Comparison of ENCODE assay signal across 22 cellular contexts in genomic region chr1:156876281-156876680, GRCh38. TPM values are rescaled to one million over a fixed set of nuclear protein-coding genes. Genes with fewer than 3 reads are reported as not detected.
DNase-seq lines count a peak whose midpoint lies in the region; FAIRE-seq and TF ChIP-seq lines count a peak whose summit lies in the region.
"Had no signal": no experiment of that assay in that cellular context is flagged by ENCODE, and none has a peak within 500 bp of the region (broad histone marks: within the 10 kb centered on the region; RNA-seq: fewer than 3 reads in every experiment).

No MANE protein-coding gene starts in this region.

- FAIRE-seq in HTR-8/SVneo (lab: Jason Lieb, UNC): no peak

- H3K27me3 ChIP-seq in cardiac muscle cell (peaks cover 4% of the 10 kb centered on the region), right atrium auricular region (no peaks in the 10 kb centered on the region)

- peaks cover 14% of the 10 kb centered on the region for H3K4me1 Mint-ChIP-seq in type B pancreatic cell (ENCODE audit: unreplicated experiment)
- H3K4me1 Mint-ChIP-seq: IgD-negative memory B cell; naive thymus-derived CD4-positive, alpha-beta T cell had no signal

- H3K27ac ChIP-seq in cardiac muscle cell (no peak overlapping the region), right atrium auricular region (no peak overlapping the region)
- H3K27ac ChIP-seq: epithelial cell of prostate, psoas muscle, SJCRH30 had no signal

- peak; percentile 20 for TF ChIP-seq CTCF in cardiac muscle cell (IDR thresholded peaks at IDR 0.05; ENCODE audit: low read depth, low read length)
- TF ChIP-seq CTCF in right atrium auricular region (IDR thresholded peaks at IDR 0.05): no peak
- TF ChIP-seq CTCF in epithelial cell of esophagus (IDR thresholded peaks at IDR 0.05; ENCODE audit: insufficient read depth, low read depth, low read length, missing control alignments): peak; percentile 41
- peak; percentile 38 for TF ChIP-seq CTCF in type B pancreatic cell (conservative IDR thresholded peaks at IDR 0.05)

- peaks cover 61% of the 10 kb centered on the region for H3K27me3 Mint-ChIP-seq in type B pancreatic cell

- no peak overlapping the region for H3K27ac Mint-ChIP-seq in type B pancreatic cell
- H3K27ac Mint-ChIP-seq: activated T-helper 2 cell treated with anti-CD3 and anti-CD28 coated beads, Interferon-gamma antibody, Interleukin-2, Interleukin-4, amounts not matched to agents 10 μg/mL and 5 μg/mL and 100 μg/mL, durations not matched to agents 14 hours and 24 hours and 36 hours; CD8-positive, alpha-beta T cell; naive thymus-derived CD4-positive, alpha-beta T cell had no signal

- no peak overlapping the region for H3K4me3 Mint-ChIP-seq in type B pancreatic cell
- H3K4me3 Mint-ChIP-seq: CD8-positive, alpha-beta T cell; IgD-negative memory B cell; naive thymus-derived CD4-positive, alpha-beta T cell had no signal

- no peak for DNase-seq in cardiac muscle cell (ENCODE audit: low read depth in 1 of 2, low spot score in 1 of 2)
- DNase-seq in right atrium auricular region (ENCODE audit: low spot score): no peak
- peak; percentile 29 for DNase-seq in epithelial cell of esophagus (ENCODE audit: low read depth)
- no peak for DNase-seq in type B pancreatic cell (ENCODE audit: extremely low spot score, unreplicated experiment)
- DNase-seq in HTR-8/SVneo (ENCODE audit: insufficient read length, low spot score): no peak
- DNase-seq in NCI-H146 treated with DMSO at 0.1 percent for 48 hours (lab: John Stamatoyannopoulos, UW; ENCODE audit: unreplicated experiment): no peak
- DNase-seq: activated CD4-positive, CD25-positive, alpha-beta regulatory T cell treated with anti-CD3 and anti-CD28 coated beads, Interleukin-2, amount 50 U/mL, for 72 hours; CD8-positive, alpha-beta T cell; DND-41; naive thymus-derived CD4-positive, alpha-beta T cell; NCI-H2081; NCI-H526; SJCRH30; stimulated activated naive CD4-positive, alpha-beta T cell treated with Interleukin-2 at 50 U/mL for 16 hours had no signal

- H3K36me3 Mint-ChIP-seq in type B pancreatic cell: no peaks in the 10 kb centered on the region
- H3K36me3 Mint-ChIP-seq: CD8-positive, alpha-beta T cell; IgD-negative memory B cell; naive thymus-derived CD4-positive, alpha-beta T cell had no signal

- H3K4me3 ChIP-seq in cardiac muscle cell (no peak overlapping the region), right atrium auricular region (no peak overlapping the region), epithelial cell of esophagus (ENCODE audit: low read length) (no peak overlapping the region)
- H3K4me3 ChIP-seq: lung, psoas muscle, SJCRH30 had no signal

- H3K36me3 ChIP-seq in cardiac muscle cell (no peaks in the 10 kb centered on the region), right atrium auricular region (no peaks in the 10 kb centered on the region)
- H3K36me3 ChIP-seq: SJCRH30 had no signal

- H3K4me1 ChIP-seq in cardiac muscle cell (ENCODE audit: low read depth) (no peaks in the 10 kb centered on the region), right atrium auricular region (no peaks in the 10 kb centered on the region)
- H3K4me1 ChIP-seq: psoas muscle, SJCRH30 had no signal

- no peaks in the 10 kb centered on the region for H3K9me3 Mint-ChIP-seq in type B pancreatic cell
- H3K9me3 Mint-ChIP-seq: activated T-helper 2 cell treated with anti-CD3 and anti-CD28 coated beads, Interferon-gamma antibody, Interleukin-2, Interleukin-4, amounts not matched to agents 10 μg/mL and 5 μg/mL and 100 μg/mL, durations not matched to agents 14 hours and 24 hours and 36 hours; CD8-positive, alpha-beta T cell; IgD-negative memory B cell had no signal

- H3K9me3 ChIP-seq in cardiac muscle cell (ENCODE audit: low read depth): no peaks in the 10 kb centered on the region
- H3K9me3 ChIP-seq in right atrium auricular region: no peaks in the 10 kb centered on the region
- H3K9me3 ChIP-seq: psoas muscle, SJCRH30 had no signal

RNA-seq across cellular contexts. Expression of gene NTRK1, which starts 15.6 kb away (rescaled TPM):
- total RNA-seq in cardiac muscle cell: 3.6 and 3.8 TPM in 2 replicates
- 2.4 and 3.9 TPM in 2 replicates for polyA plus RNA-seq in cardiac muscle cell
- 1 to 10 TPM in 1 of 2 donors, under 1 TPM in 1; 0.43 to 1.7 TPM for total RNA-seq in right atrium auricular region
- 0.12 and 6.6 TPM in 2 replicates for total RNA-seq in type B pancreatic cell (ENCODE audit: low replicate concordance)
- total RNA-seq: SJCRH30 had no signal
- polyA plus RNA-seq: IgD-negative memory B cell had no signal

RNA-seq across cellular contexts. Expression of gene PEAR1, which starts 17.2 kb away (rescaled TPM):
- total RNA-seq in cardiac muscle cell (0.14 and 0.57 TPM in 2 replicates), right atrium auricular region (10 to 100 TPM in 1 of 2 donors, 1 to 10 TPM in 1; 7.9 to 12.5 TPM), type B pancreatic cell (ENCODE audit: low replicate concordance) (0.14 and 11.7 TPM in 2 replicates)
- 0.59 and 1.1 TPM in 2 replicates for polyA plus RNA-seq in cardiac muscle cell
- total RNA-seq: CD8-positive, alpha-beta T cell; SJCRH30 had no signal
- polyA plus RNA-seq: IgD-negative memory B cell had no signal

RNA-seq across cellular contexts. Expression of gene INSRR, which starts 17.4 kb away (rescaled TPM):
- total RNA-seq in cardiac muscle cell: 0.18 and 0.21 TPM in 2 replicates
- polyA plus RNA-seq in cardiac muscle cell: 0.11 and 0.30 TPM in 2 replicates
- not detected for total RNA-seq in right atrium auricular region
- 1.7 TPM in 1 of 2 replicates, not detected in the other for total RNA-seq in type B pancreatic cell (ENCODE audit: low replicate concordance)
- total RNA-seq: A172, lung, SJCRH30 had no signal
- polyA plus RNA-seq: IgD-negative memory B cell; lung; naive thymus-derived CD4-positive, alpha-beta T cell had no signal

RNA-seq across cellular contexts. Expression of gene LRRC71, which starts 44.2 kb away (rescaled TPM):
- total RNA-seq in cardiac muscle cell: 0.11 and 0.45 TPM in 2 replicates
- polyA plus RNA-seq in cardiac muscle cell: 0.24 and 0.69 TPM in 2 replicates
- not detected for total RNA-seq in right atrium auricular region
- 0.58 TPM in 1 of 2 replicates, not detected in the other for total RNA-seq in type B pancreatic cell (ENCODE audit: low replicate concordance)
- total RNA-seq: A172; activated T-helper 2 cell treated with anti-CD3 and anti-CD28 coated beads, Interferon-gamma antibody, Interleukin-2, Interleukin-4, amounts not matched to agents 10 μg/mL and 5 μg/mL and 100 μg/mL, durations not matched to agents 14 hours and 24 hours and 36 hours; CD8-positive, alpha-beta T cell; naive thymus-derived CD4-positive, alpha-beta T cell; psoas muscle; SJCRH30; T-helper 2 cell treated with Interferon-gamma antibody and Interleukin-4, amounts not matched to agents 100 ng/mL and 5 ng/mL, for 36 hours; ureter had no signal
- polyA plus RNA-seq: IgD-negative memory B cell; naive thymus-derived CD4-positive, alpha-beta T cell had no signal

RNA-seq across cellular contexts. Expression of gene SH2D2A, which starts 59.6 kb away (rescaled TPM):
- 2.7 and 3.8 TPM in 2 replicates for total RNA-seq in cardiac muscle cell
- polyA plus RNA-seq in cardiac muscle cell: 1.1 and 5.2 TPM in 2 replicates
- under 1 TPM; 0.30 to 0.98 TPM for total RNA-seq in right atrium auricular region
- total RNA-seq in type B pancreatic cell (ENCODE audit: low replicate concordance): 0.48 and 2.2 TPM in 2 replicates
- total RNA-seq: SJCRH30 had no signal

Comparison
In these comparisons a context has a peak if more than half of its experiments do, and no peak if none do; other contexts are left out.
1. CTCF ChIP-seq: peak in cardiac muscle cell (single experiment), epithelial cell of esophagus (single experiment) and type B pancreatic cell (single experiment); none in right atrium auricular region (0 of 2).